ENCODE assay signal across 8 cellular contexts in genomic region chr6:24695635-24696034, GRCh38. TPM values are rescaled to one million over a fixed set of nuclear protein-coding genes. Genes with fewer than 3 reads are reported as not detected.
DNase-seq lines count a peak whose midpoint lies in the region; ATAC-seq, FAIRE-seq and TF ChIP-seq lines count a peak whose summit lies in the region.
"Not testable (repeated sequence)": the region's sequence is repeated elsewhere in the genome, so short reads cannot be mapped to it uniquely, and the experiment has no call there.

No MANE protein-coding gene starts in this region.

- not testable (repeated sequence) for H3K27ac Mint-ChIP-seq in activated naive CD8-positive, alpha-beta T cell treated with anti-CD3 and anti-CD28 coated beads, Interleukin-2, amount 50 U/mL, for 24 hours; glutamatergic neuron (ENCODE audit: unreplicated experiment)

- intact Hi-C loops in upper lobe of right lung (cut with DNase I): not testable (repeated sequence)

- peaks cover 12% of the 10 kb centered on the region for H3K36me3 Mint-ChIP-seq in activated naive CD8-positive, alpha-beta T cell treated with anti-CD3 and anti-CD28 coated beads, Interleukin-2, amount 50 U/mL, for 24 hours (ENCODE audit: low read depth)
- H3K36me3 Mint-ChIP-seq in glutamatergic neuron (ENCODE audit: unreplicated experiment): not testable (repeated sequence)

- H3K9me3 Mint-ChIP-seq in activated naive CD8-positive, alpha-beta T cell treated with anti-CD3 and anti-CD28 coated beads, Interleukin-2, amount 50 U/mL, for 24 hours; glutamatergic neuron (ENCODE audit: unreplicated experiment): not testable (repeated sequence)

- peak; percentile 3 for DNase-seq in NCI-H187 treated with DMSO at 0.1 percent for 48 hours (lab: John Stamatoyannopoulos, UW)
- DNase-seq in activated naive CD8-positive, alpha-beta T cell treated with anti-CD3 and anti-CD28 coated beads, Interleukin-2, amount 50 U/mL, for 24 hours: peak; percentile 18
- peak; percentile 30 for DNase-seq in glutamatergic neuron
- DNase-seq in upper lobe of right lung: not testable (repeated sequence)

- peak; percentile 47 for FAIRE-seq in G401.6 (lab: Jason Lieb, UNC)

- not testable (repeated sequence) for H3K4me2 ChIP-seq in SU-DHL-6 (ENCODE audit: low read depth, low read length, poor library complexity, severe bottlenecking)

- not testable (repeated sequence) for H3K36me3 ChIP-seq in SU-DHL-6 (ENCODE audit: low read length); upper lobe of right lung
- peaks cover 12% of the 10 kb centered on the region for H3K36me3 ChIP-seq in neutrophil

- not testable (repeated sequence) for H3K79me2 ChIP-seq in SU-DHL-6 (ENCODE audit: insufficient read depth, low read length)

- H3K27ac ChIP-seq in SU-DHL-6 (ENCODE audit: low read depth, low read length); neutrophil; upper lobe of right lung: not testable (repeated sequence)

- H3K9me2 ChIP-seq in SU-DHL-6 (replicated peaks; ENCODE audit: insufficient read depth, low read length): not testable (repeated sequence)

- H3K9me3 ChIP-seq in SU-DHL-6 (ENCODE audit: insufficient read depth, low read length); neutrophil; upper lobe of right lung: not testable (repeated sequence)

- ATAC-seq in HG02798 (IDR thresholded peaks at IDR 0.05; ENCODE audit: poor library complexity, unreplicated experiment) (peak; percentile 60), upper lobe of right lung (peak; percentile 90)
- peak; percentile 37 for ATAC-seq in activated naive CD8-positive, alpha-beta T cell treated with anti-CD3 and anti-CD28 coated beads, Interleukin-2, amount 50 U/mL, for 24 hours

- TF ChIP-seq CTCF in SU-DHL-6 (IDR thresholded peaks at IDR 0.05; ENCODE audit: insufficient read depth, low read length, poor library complexity, severe bottlenecking) (peak; percentile 63), neutrophil (IDR thresholded peaks at IDR 0.05) (peak; percentile 63), upper lobe of right lung (IDR thresholded peaks at IDR 0.05) (peak; percentile 53)
- TF ChIP-seq CTCF in glutamatergic neuron (IDR thresholded peaks at IDR 0.05; ENCODE audit: partially characterized antibody, unreplicated experiment): not testable (repeated sequence)

- H3K4me3 Mint-ChIP-seq in activated naive CD8-positive, alpha-beta T cell treated with anti-CD3 and anti-CD28 coated beads, Interleukin-2, amount 50 U/mL, for 24 hours; glutamatergic neuron (ENCODE audit: unreplicated experiment): not testable (repeated sequence)

- peaks cover 28% of the 10 kb centered on the region for H3F3A ChIP-seq in SU-DHL-6 (ENCODE audit: insufficient read depth)

- H3K9ac ChIP-seq in SU-DHL-6 (ENCODE audit: low read length): not testable (repeated sequence)

- H3K4me1 Mint-ChIP-seq in activated naive CD8-positive, alpha-beta T cell treated with anti-CD3 and anti-CD28 coated beads, Interleukin-2, amount 50 U/mL, for 24 hours: peaks cover 49% of the 10 kb centered on the region
- peaks cover 12% of the 10 kb centered on the region for H3K4me1 Mint-ChIP-seq in glutamatergic neuron (ENCODE audit: low read depth, unreplicated experiment)

- not testable (repeated sequence) for H3K27me3 Mint-ChIP-seq in activated naive CD8-positive, alpha-beta T cell treated with anti-CD3 and anti-CD28 coated beads, Interleukin-2, amount 50 U/mL, for 24 hours; glutamatergic neuron (ENCODE audit: unreplicated experiment)

- H4K20me1 ChIP-seq in SU-DHL-6 (ENCODE audit: low read depth, low read length): not testable (repeated sequence)

- H2AFZ ChIP-seq in SU-DHL-6 (ENCODE audit: low read depth, low read length, severe bottlenecking): not testable (repeated sequence)

- not testable (repeated sequence) for H3K27me3 ChIP-seq in SU-DHL-6 (ENCODE audit: low read length); neutrophil; upper lobe of right lung

- H3K4me3 ChIP-seq in SU-DHL-6 (ENCODE audit: insufficient read depth, low read length, poor library complexity, severe bottlenecking); neutrophil (ENCODE audit: low read depth in 1 of 2, low read length in 1 of 2); upper lobe of right lung: not testable (repeated sequence)

- not testable (repeated sequence) for H3K4me1 ChIP-seq in neutrophil (ENCODE audit: control insufficient read depth in 1 of 2, insufficient read depth in 1 of 2, low read depth in 1 of 2, low read length in 1 of 2); upper lobe of right lung

RNA-seq across cellular contexts. Expression of gene C6orf62, which starts 23.3 kb away (rescaled TPM):
- total RNA-seq in glutamatergic neuron (ENCODE audit: unreplicated experiment) (155 TPM), upper lobe of right lung (120 TPM)

RNA-seq across cellular contexts. Expression of gene ACOT13, which starts 28.8 kb away (rescaled TPM):
- 25.3 TPM for total RNA-seq in glutamatergic neuron (ENCODE audit: unreplicated experiment)
- 28.1 TPM for total RNA-seq in upper lobe of right lung

RNA-seq across cellular contexts. Expression of gene TDP2, which starts 28.9 kb away (rescaled TPM):
- total RNA-seq in glutamatergic neuron (ENCODE audit: unreplicated experiment) (56.9 TPM), upper lobe of right lung (42.3 TPM)

RNA-seq across cellular contexts. Expression of gene KIAA0319, which starts 49.6 kb away (rescaled TPM):
- 1.8 TPM for total RNA-seq in glutamatergic neuron (ENCODE audit: unreplicated experiment)
- 1.1 TPM for total RNA-seq in upper lobe of right lung

Comparison
In these comparisons a context has a peak if more than half of its experiments do, and no peak if none do; other contexts are left out.
1. ATAC-seq: peak in every context shown above with its lines; median percentile 90 in upper lobe of right lung; 60 in HG02798; 37 in activated naive CD8-positive, alpha-beta T cell treated with anti-CD3 and anti-CD28 coated beads, Interleukin-2, amount 50 U/mL, for 24 hours.